8 cellular contexts compared by ENCODE assay signal in the genomic region with DNA sequence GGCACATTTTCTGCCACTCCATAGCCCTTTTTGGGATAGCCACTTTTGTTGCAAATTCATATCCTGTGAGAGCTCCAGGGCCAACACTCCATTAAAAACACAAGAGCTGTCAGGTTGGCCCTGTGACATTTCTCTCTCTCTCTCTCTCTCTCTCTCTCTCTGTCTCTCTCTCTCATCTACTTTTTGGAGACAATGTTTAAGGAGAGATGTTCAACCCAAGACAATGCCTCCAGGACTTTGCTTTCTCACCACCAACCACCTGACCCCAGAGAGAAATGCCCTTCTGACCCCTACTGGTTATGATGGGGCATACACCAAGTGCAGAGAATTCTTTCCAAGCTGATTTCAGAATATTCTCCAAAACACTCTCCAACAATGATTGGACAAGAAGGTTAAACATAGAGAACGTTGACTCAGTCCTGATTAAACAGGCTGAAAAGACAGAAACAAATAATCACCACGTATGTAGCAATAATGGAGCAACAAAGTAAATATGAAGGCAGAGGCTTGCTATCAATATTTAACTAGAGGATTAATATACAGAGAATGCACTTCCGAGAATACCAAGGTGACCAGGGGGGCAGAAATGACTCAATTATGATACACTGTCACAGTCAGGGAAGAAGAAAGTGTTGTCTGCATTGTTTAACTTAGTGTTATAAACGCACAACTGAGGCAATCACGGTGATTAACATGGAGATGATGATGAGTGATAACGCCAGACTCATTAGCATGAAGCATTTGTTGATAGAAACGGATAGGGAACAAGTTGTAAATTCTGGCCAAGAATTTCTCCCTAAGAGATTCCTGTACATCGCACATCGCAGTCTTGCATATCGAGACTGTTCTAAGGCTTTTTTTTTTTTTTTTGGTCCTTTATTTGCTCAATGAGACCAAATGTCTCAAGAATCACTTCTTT.
DNase-seq lines count a peak whose midpoint lies in the region; ATAC-seq and TF ChIP-seq lines count a peak whose summit lies in the region.

No MANE protein-coding gene starts in this region.

- no peak overlapping the region for H3K27ac Mint-ChIP-seq in activated naive CD4-positive, alpha-beta T cell treated with anti-CD3 and anti-CD28 coated beads for 36 hours
- H3K27ac Mint-ChIP-seq in WTC11 (no peak overlapping the region), glutamatergic neuron (ENCODE audit: unreplicated experiment) (no peak overlapping the region)

- intact Hi-C loops in activated naive CD4-positive, alpha-beta T cell treated with anti-CD3 and anti-CD28 coated beads for 36 hours (cut with micrococcal nuclease): loop anchor here (1.0 to 2.0 kb wide), 5 partner anchors 36 to 361 kb away; no protein-coding TSS in a partner anchor

- H3K4me1 ChIP-seq in suprapubic skin: no peaks in the 10 kb centered on the region

- H3K27me3 ChIP-seq in suprapubic skin: no peaks in the 10 kb centered on the region

- no peak overlapping the region for H3K4me3 Mint-ChIP-seq in activated naive CD4-positive, alpha-beta T cell treated with anti-CD3 and anti-CD28 coated beads for 36 hours
- no peak overlapping the region for H3K4me3 Mint-ChIP-seq in WTC11
- no peak overlapping the region for H3K4me3 Mint-ChIP-seq in glutamatergic neuron (ENCODE audit: unreplicated experiment)

- 62% methylated on average over 10 of the region's 10 CpGs for WGBS in suprapubic skin

- TF ChIP-seq CTCF in WTC11 (IDR thresholded peaks at IDR 0.05): 0 out of 2 replicates have a peak, but pooled peaks have one; percentile 35
- peak; percentile 70 for TF ChIP-seq CTCF in glutamatergic neuron (IDR thresholded peaks at IDR 0.05; ENCODE audit: partially characterized antibody, unreplicated experiment)
- peak; percentile 22 to 40 for TF ChIP-seq CTCF in suprapubic skin (IDR thresholded peaks at IDR 0.05)

- no peaks in the 10 kb centered on the region for H3K36me3 ChIP-seq in suprapubic skin

- H3K9me3 ChIP-seq in suprapubic skin: no peaks in the 10 kb centered on the region

- peak; percentile 55 for DNase-seq in activated naive CD4-positive, alpha-beta T cell treated with anti-CD3 and anti-CD28 coated beads for 36 hours
- DNase-seq in activated naive CD4-positive, alpha-beta T cell treated with anti-CD3 and anti-CD28 coated beads, Interleukin-2, amount 50 U/mL, for 16 hours: no peak
- DNase-seq in KBM-7 (peak; percentile 59), WTC11 (ENCODE audit: low spot score) (no peak), glutamatergic neuron (no peak), suprapubic skin (ENCODE audit: low spot score in 2 of 2) (no peak), NCI-H2029 treated with DMSO at 0.1 percent for 48 hours (lab: John Stamatoyannopoulos, UW) (no peak)

- no peak for TF ChIP-seq POLR2A in suprapubic skin (IDR thresholded peaks at IDR 0.05)

- H3K36me3 Mint-ChIP-seq in activated naive CD4-positive, alpha-beta T cell treated with anti-CD3 and anti-CD28 coated beads for 36 hours (ENCODE audit: low read depth): no peaks in the 10 kb centered on the region
- H3K36me3 Mint-ChIP-seq in WTC11 (no peaks in the 10 kb centered on the region), glutamatergic neuron (ENCODE audit: unreplicated experiment) (no peaks in the 10 kb centered on the region)

- no peak overlapping the region for H3K27ac ChIP-seq in suprapubic skin

- peaks cover 35% of the 10 kb centered on the region for H3K4me1 Mint-ChIP-seq in activated naive CD4-positive, alpha-beta T cell treated with anti-CD3 and anti-CD28 coated beads for 36 hours (ENCODE audit: low read depth)
- H3K4me1 Mint-ChIP-seq in WTC11: peaks cover 21% of the 10 kb centered on the region
- H3K4me1 Mint-ChIP-seq in glutamatergic neuron (ENCODE audit: low read depth, unreplicated experiment): peaks cover 21% of the 10 kb centered on the region

- POLR2A ChIA-PET in WTC11 (lab: Charles Lee): no interaction called here

- peak; percentile 82 for ATAC-seq in GM21825 (IDR thresholded peaks at IDR 0.05; ENCODE audit: unreplicated experiment)
- ATAC-seq in WTC11: peak; percentile 90

- no peak overlapping the region for H3K4me3 ChIP-seq in suprapubic skin

- CTCF ChIA-PET in activated naive CD4-positive, alpha-beta T cell treated with anti-CD3 and anti-CD28 coated beads for 36 hours (lab: Charles Lee): interaction anchor here (0.7 to 3.1 kb wide), 17 partner anchors 9 to 147 kb away, joined by 3 to 18 read pairs (median 5); no protein-coding TSS in a partner anchor
- CTCF ChIA-PET in WTC11 (lab: Charles Lee): interaction anchor here (0.6 to 1.3 kb wide), 11 partner anchors 8 to 263 kb away, joined by 3 to 8 read pairs (median 4); no protein-coding TSS in a partner anchor

- no peaks in the 10 kb centered on the region for H3K27me3 Mint-ChIP-seq in activated naive CD4-positive, alpha-beta T cell treated with anti-CD3 and anti-CD28 coated beads for 36 hours (ENCODE audit: low read depth)
- H3K27me3 Mint-ChIP-seq in WTC11 (ENCODE audit: low read depth) (no peaks in the 10 kb centered on the region), glutamatergic neuron (ENCODE audit: unreplicated experiment) (peaks cover 2% of the 10 kb centered on the region)

- in situ Hi-C loops in KBM-7 (cut with MboI; ENCODE audit: low pct_unique_long_range_greater_than_20kb, low sequenced_read_pairs): no loop called here

- no peak for TF ChIP-seq EP300 in suprapubic skin (IDR thresholded peaks at IDR 0.05)

- no peaks in the 10 kb centered on the region for H3K9me3 Mint-ChIP-seq in activated naive CD4-positive, alpha-beta T cell treated with anti-CD3 and anti-CD28 coated beads for 36 hours
- H3K9me3 Mint-ChIP-seq in WTC11 (no peaks in the 10 kb centered on the region), glutamatergic neuron (ENCODE audit: unreplicated experiment) (peaks cover 5% of the 10 kb centered on the region)

TF ChIP-seq in WTC11, 78 proteins besides CTCF, POLR2A, EP300 and RAD21 (continues in another document):
- no peak for TF ChIP-seq PRRX2 (CRISPR knock-in tag; IDR thresholded peaks at IDR 0.05)
- TF ChIP-seq GABPB1 (CRISPR knock-in tag; IDR thresholded peaks at IDR 0.05): peak; percentile 90
- TF ChIP-seq FOXP1 (CRISPR knock-in tag; IDR thresholded peaks at IDR 0.05; ENCODE audit: borderline replicate concordance): no peak
- 0 out of 2 replicates have a peak, but pooled peaks have one; percentile 21 for TF ChIP-seq USF2 (CRISPR knock-in tag; IDR thresholded peaks at IDR 0.05)
- TF ChIP-seq, protein P1, sequence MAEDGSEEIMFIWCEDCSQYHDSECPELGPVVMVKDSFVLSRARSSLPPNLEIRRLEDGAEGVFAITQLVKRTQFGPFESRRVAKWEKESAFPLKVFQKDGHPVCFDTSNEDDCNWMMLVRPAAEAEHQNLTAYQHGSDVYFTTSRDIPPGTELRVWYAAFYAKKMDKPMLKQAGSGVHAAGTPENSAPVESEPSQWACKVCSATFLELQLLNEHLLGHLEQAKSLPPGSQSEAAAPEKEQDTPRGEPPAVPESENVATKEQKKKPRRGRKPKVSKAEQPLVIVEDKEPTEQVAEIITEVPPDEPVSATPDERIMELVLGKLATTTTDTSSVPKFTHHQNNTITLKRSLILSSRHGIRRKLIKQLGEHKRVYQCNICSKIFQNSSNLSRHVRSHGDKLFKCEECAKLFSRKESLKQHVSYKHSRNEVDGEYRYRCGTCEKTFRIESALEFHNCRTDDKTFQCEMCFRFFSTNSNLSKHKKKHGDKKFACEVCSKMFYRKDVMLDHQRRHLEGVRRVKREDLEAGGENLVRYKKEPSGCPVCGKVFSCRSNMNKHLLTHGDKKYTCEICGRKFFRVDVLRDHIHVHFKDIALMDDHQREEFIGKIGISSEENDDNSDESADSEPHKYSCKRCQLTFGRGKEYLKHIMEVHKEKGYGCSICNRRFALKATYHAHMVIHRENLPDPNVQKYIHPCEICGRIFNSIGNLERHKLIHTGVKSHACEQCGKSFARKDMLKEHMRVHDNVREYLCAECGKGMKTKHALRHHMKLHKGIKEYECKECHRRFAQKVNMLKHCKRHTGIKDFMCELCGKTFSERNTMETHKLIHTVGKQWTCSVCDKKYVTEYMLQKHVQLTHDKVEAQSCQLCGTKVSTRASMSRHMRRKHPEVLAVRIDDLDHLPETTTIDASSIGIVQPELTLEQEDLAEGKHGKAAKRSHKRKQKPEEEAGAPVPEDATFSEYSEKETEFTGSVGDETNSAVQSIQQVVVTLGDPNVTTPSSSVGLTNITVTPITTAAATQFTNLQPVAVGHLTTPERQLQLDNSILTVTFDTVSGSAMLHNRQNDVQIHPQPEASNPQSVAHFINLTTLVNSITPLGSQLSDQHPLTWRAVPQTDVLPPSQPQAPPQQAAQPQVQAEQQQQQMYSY (CRISPR knock-in tag; IDR thresholded peaks at IDR 0.05): no peak

Comparison
In these comparisons a context has a peak if more than half of its experiments do, and no peak if none do; other contexts are left out.
1. DNase-seq: peak in activated naive CD4-positive, alpha-beta T cell treated with anti-CD3 and anti-CD28 coated beads for 36 hours (single experiment) and KBM-7 (single experiment); none in activated naive CD4-positive, alpha-beta T cell treated with anti-CD3 and anti-CD28 coated beads, Interleukin-2, amount 50 U/mL, for 16 hours (single experiment), WTC11 (single experiment), glutamatergic neuron (single experiment), suprapubic skin (0 of 2) and NCI-H2029 treated with DMSO at 0.1 percent for 48 hours (single experiment).
2. Peak in every context shown above with its lines, with median percentiles within 50 percentile points of each other: CTCF ChIP-seq.